In genomic region chr3:157123621-157124020, GRCh38 we compare ENCODE assay signal across 18 cellular contexts. TPM values are rescaled to one million over a fixed set of nuclear protein-coding genes. Genes with fewer than 3 reads are reported as not detected.
DNase-seq lines count a peak whose midpoint lies in the region; ATAC-seq and TF ChIP-seq lines count a peak whose summit lies in the region.
"Had no signal": no experiment of that assay in that cellular context is flagged by ENCODE, and none has a peak within 500 bp of the region (broad histone marks: within the 10 kb centered on the region; RNA-seq: fewer than 3 reads in every experiment).

No MANE protein-coding gene starts in this region.

- no peak overlapping the region for H3K4me2 ChIP-seq in osteoblast (ENCODE audit: insufficient read depth, low read length)

- POLR2A ChIA-PET in MCF 10A (lab: Yijun Ruan, JAX) (interaction anchor here (0.8 to 18.7 kb wide), 9 partner anchors 8 to 448 kb away, joined by 3 to 331 read pairs (median 12); partner anchors contain the start of genes CCNL1 and TIPARP), Caco-2 (lab: Charles Lee) (interaction anchor here (0.6 to 7.4 kb wide), 2 partner anchors 35 to 501 kb away, joined by 3 to 75 read pairs; no protein-coding TSS in a partner anchor)

- H3K9me3 Mint-ChIP-seq in MCF 10A (ENCODE audit: unreplicated experiment): no peaks in the 10 kb centered on the region
- no peaks in the 10 kb centered on the region for H3K9me3 Mint-ChIP-seq in Caco-2 (ENCODE audit: unreplicated experiment)

- H3K4me1 Mint-ChIP-seq in MCF 10A (ENCODE audit: insufficient read depth, unreplicated experiment): peaks cover 45% of the 10 kb centered on the region
- H3K4me1 Mint-ChIP-seq in Caco-2 (ENCODE audit: low read depth, unreplicated experiment): peaks cover 62% of the 10 kb centered on the region

- H3K27ac Mint-ChIP-seq in MCF 10A (ENCODE audit: low read depth, unreplicated experiment) (peak overlapping the region; percentile 82), Caco-2 (ENCODE audit: unreplicated experiment) (no peak overlapping the region)
- H3K27ac Mint-ChIP-seq: CD4-positive, CD25-positive, alpha-beta regulatory T cell had no signal

- intact Hi-C loops in MCF 10A (cut with micrococcal nuclease): no loop called here
- intact Hi-C loops in breast epithelium (cut with DNase I; ENCODE audit: low total_unique reads): no loop called here
- intact Hi-C loops in Caco-2 (cut with micrococcal nuclease; ENCODE audit: unreplicated experiment): no loop called here

- no peak overlapping the region for H2AFZ ChIP-seq in osteoblast (ENCODE audit: low read length)

- H4K20me1 ChIP-seq in osteoblast (ENCODE audit: insufficient read depth, low read length): no peaks in the 10 kb centered on the region

- H3K4me3 Mint-ChIP-seq in MCF 10A (ENCODE audit: unreplicated experiment) (no peak overlapping the region), Caco-2 (ENCODE audit: unreplicated experiment) (no peak overlapping the region)
- H3K4me3 Mint-ChIP-seq: CD4-positive, CD25-positive, alpha-beta regulatory T cell had no signal

- TF ChIP-seq POLR2A in breast epithelium (IDR thresholded peaks at IDR 0.05): no peak
- TF ChIP-seq POLR2A in erythroblast (IDR thresholded peaks at IDR 0.05; ENCODE audit: low read length): no peak

- H3K27ac ChIP-seq in breast epithelium (no peak overlapping the region), foreskin keratinocyte (peak overlapping the region; percentile 100), osteoblast (ENCODE audit: low read depth, low read length) (no peak overlapping the region)
- H3K27ac ChIP-seq: SJSA1 had no signal

- no peaks in the 10 kb centered on the region for H3K27me3 Mint-ChIP-seq in MCF 10A (ENCODE audit: insufficient read depth, unreplicated experiment)
- no peaks in the 10 kb centered on the region for H3K27me3 Mint-ChIP-seq in Caco-2 (ENCODE audit: insufficient read depth, unreplicated experiment)
- H3K27me3 Mint-ChIP-seq: CD4-positive, CD25-positive, alpha-beta regulatory T cell had no signal

- H3K79me2 ChIP-seq in osteoblast (ENCODE audit: insufficient read depth, low read length): no peaks in the 10 kb centered on the region

- in situ Hi-C loops in astrocyte of the spinal cord (cut with HindIII; ENCODE audit: low sequenced_read_pairs): no loop called here

- H3K36me3 Mint-ChIP-seq in MCF 10A (ENCODE audit: insufficient read depth, unreplicated experiment) (no peaks in the 10 kb centered on the region), Caco-2 (ENCODE audit: insufficient read depth, unreplicated experiment) (peaks cover 9% of the 10 kb centered on the region)
- H3K36me3 Mint-ChIP-seq: CD4-positive, CD25-positive, alpha-beta regulatory T cell had no signal

- H3K4me3 ChIP-seq in breast epithelium: no peak overlapping the region
- H3K4me3 ChIP-seq in astrocyte of the spinal cord (ENCODE audit: low read depth, low read length): no peak overlapping the region
- no peak overlapping the region for H3K4me3 ChIP-seq in osteoblast (ENCODE audit: insufficient read depth, low read length)
- H3K4me3 ChIP-seq in Caco-2 (ENCODE audit: low read depth, low read length): no peak overlapping the region
- H3K4me3 ChIP-seq: SJSA1 had no signal

- ATAC-seq in foreskin keratinocyte: no peak

- peaks cover 0 to 5% of the 10 kb centered on the region in 2 donors for H3K4me1 ChIP-seq in breast epithelium
- H3K4me1 ChIP-seq in foreskin keratinocyte: peaks cover 71% of the 10 kb centered on the region
- peaks cover 30% of the 10 kb centered on the region for H3K4me1 ChIP-seq in osteoblast (ENCODE audit: insufficient read depth, low read length)
- peaks cover 95% of the 10 kb centered on the region for H3K4me1 ChIP-seq in Caco-2
- H3K4me1 ChIP-seq: BE2C had no signal

- H3K9me3 ChIP-seq in breast epithelium: no peaks in the 10 kb centered on the region
- no peaks in the 10 kb centered on the region for H3K9me3 ChIP-seq in osteoblast (ENCODE audit: low read depth, low read length)
- no peaks in the 10 kb centered on the region for H3K9me3 ChIP-seq in Caco-2
- H3K9me3 ChIP-seq: BE2C, SJSA1 had no signal

- H3K36me3 ChIP-seq in breast epithelium (no peaks in the 10 kb centered on the region), osteoblast (ENCODE audit: insufficient read depth, low read length) (no peaks in the 10 kb centered on the region), Caco-2 (ENCODE audit: control insufficient read depth, insufficient read depth, low read length) (no peaks in the 10 kb centered on the region)
- H3K36me3 ChIP-seq: BE2C, SJSA1 had no signal

- TF ChIP-seq CTCF in MCF 10A (IDR thresholded peaks at IDR 0.05; ENCODE audit: unreplicated experiment) (no peak), breast epithelium (IDR thresholded peaks at IDR 0.05) (no peak), astrocyte of the spinal cord (IDR thresholded peaks at IDR 0.05; ENCODE audit: low read depth, low read length) (no peak), foreskin keratinocyte (conservative IDR thresholded peaks at IDR 0.05) (no peak), osteoblast (IDR thresholded peaks at IDR 0.05; ENCODE audit: extremely low read depth, low read depth, low read length) (no peak), Caco-2 (IDR thresholded peaks at IDR 0.05; ENCODE audit: insufficient read depth in 1 of 2, low read depth in 1 of 2, low read length in 1 of 2, severe bottlenecking in 1 of 2, unreplicated experiment in 1 of 2) (no peak)

- CTCF ChIA-PET in MCF 10A (lab: Yijun Ruan, JAX) (interaction anchor here (0.8 to 6.9 kb wide), 6 partner anchors 9 to 973 kb away, joined by 3 to 35 read pairs (median 8); no protein-coding TSS in a partner anchor), Caco-2 (lab: Charles Lee) (no interaction called here)

- H3K27me3 ChIP-seq in breast epithelium (no peaks in the 10 kb centered on the region), foreskin keratinocyte (no peaks in the 10 kb centered on the region), osteoblast (ENCODE audit: insufficient read depth, low read length) (no peaks in the 10 kb centered on the region), Caco-2 (replicated peaks; ENCODE audit: control insufficient read depth, insufficient read depth, low read length) (no peaks in the 10 kb centered on the region)
- H3K27me3 ChIP-seq: BE2C, SJSA1 had no signal

- BruUV-seq in MCF 10A (replicated peaks; lab: Mats Ljungman, UMichigan): no TSS peak
- no TSS peak for BruUV-seq in Caco-2 (replicated peaks; lab: Mats Ljungman, UMichigan)

- DNase-seq in MCF 10A (ENCODE audit: unreplicated experiment) (peak; percentile 27), breast epithelium (ENCODE audit: low spot score in 2 of 2) (no peak), astrocyte of the spinal cord (ENCODE audit: low read depth, low spot score) (peak; percentile 61), foreskin keratinocyte (no peak), osteoblast (ENCODE audit: insufficient read length, low spot score, missing footprints) (peak; percentile 66), erythroblast (lab: John Stamatoyannopoulos, UW) (no peak), AML-193 (lab: John Stamatoyannopoulos, UW) (no peak), Caco-2 (no peak)
- DNase-seq: 8988T; BE2C; Calu3; CD4-positive, CD25-positive, alpha-beta regulatory T cell; KG1; NCI-H1436; NCI-H1930; NCI-H2171; NCI-H526 had no signal

RNA-seq across cellular contexts. Expression of gene CCNL1, which starts 36.3 kb away (rescaled TPM):
- total RNA-seq in MCF 10A (2022) (103 and 112 TPM in 2 replicates), breast epithelium (100 to 1,000 TPM; 270 to 573 (median 300) TPM), foreskin keratinocyte (59.0 and 65.0 TPM in 2 replicates), osteoblast (157 and 194 TPM in 2 replicates), Caco-2 (2022) (108 and 114 TPM in 2 replicates)
- 21.4 and 23.7 TPM in 2 replicates for polyA plus RNA-seq in foreskin keratinocyte

Comparison
In these comparisons a context has a peak if more than half of its experiments do, and no peak if none do; other contexts are left out.
1. DNase-seq: peak in MCF 10A (single experiment), astrocyte of the spinal cord (single experiment) and osteoblast (single experiment); none in breast epithelium (0 of 2), foreskin keratinocyte (0 of 2), erythroblast (0 of 2), AML-193 (0 of 2) and Caco-2 (0 of 2).